ENCODE assay signal across 8 cellular contexts in genomic region chr6:41073203-41073967, GRCh38. TPM values are rescaled to one million over a fixed set of nuclear protein-coding genes. Genes with fewer than 3 reads are reported as not detected.
DNase-seq lines count a peak whose midpoint lies in the region; ATAC-seq lines count a peak whose summit lies in the region.

No MANE protein-coding gene starts in this region.

- H3K4me1 Mint-ChIP-seq in CD4-positive, alpha-beta memory T cell: peaks cover 39 to 68% (median 50%) of the 10 kb centered on the region in 4 donors

- H3K27ac Mint-ChIP-seq in CD4-positive, alpha-beta memory T cell: peak overlapping the region; percentile 90 to 99 (median 98)

- DNase-seq in CD4-positive, alpha-beta memory T cell: peak; percentile 78 to 85 (median 80)
- DNase-seq in HT-29 (ENCODE audit: low spot score): peak; percentile 88
- DNase-seq in NOMO-1 treated with dmso at 0.1 percent for 144 hours (lab: John Stamatoyannopoulos, UW; ENCODE audit: unreplicated experiment): peak; percentile 63
- peak; percentile 39 for DNase-seq in activated CD8-positive, alpha-beta memory T cell treated with anti-CD3 and anti-CD28 coated beads, Interleukin-2, amount 50 U/mL, for 24 hours (ENCODE audit: extremely low read depth)
- DNase-seq in midbrain (lab: John Stamatoyannopoulos, UW): peak; percentile 67
- peak; percentile 64 to 71 for DNase-seq in stimulated activated CD8-positive, alpha-beta memory T cell treated with anti-CD3 and anti-CD28 coated beads, Interleukin-15, amount 100 ng/mL, for 4 hours (ENCODE audit: low read depth in 2 of 2)

- peak overlapping the region; percentile 92 to 98 (median 96) for H3K4me3 Mint-ChIP-seq in CD4-positive, alpha-beta memory T cell

- H3K36me3 ChIP-seq in CD4-positive, alpha-beta memory T cell (ENCODE audit: insufficient read depth, low read length): peaks cover 10% of the 10 kb centered on the region
- H3K36me3 ChIP-seq in endocrine pancreas (ENCODE audit: control insufficient read depth, insufficient read depth, low read length): no peaks in the 10 kb centered on the region

- CTCF ChIA-PET in CD4-positive, alpha-beta memory T cell (lab: Charles Lee; ENCODE audit: partially characterized antibody): interaction anchor here (0.9 to 1.5 kb wide), 3 partner anchors 35 to 127 kb away, joined by 3 to 9 read pairs (median 3); partner anchors contain the start of gene TREML2

- no peaks in the 10 kb centered on the region for H3K27me3 Mint-ChIP-seq in CD4-positive, alpha-beta memory T cell

- POLR2A ChIA-PET in CD4-positive, alpha-beta memory T cell (lab: Charles Lee; ENCODE audit: partially characterized antibody): interaction anchor here (0.6 to 3.0 kb wide), 8 partner anchors 7 to 127 kb away, joined by 3 to 24 read pairs (median 5); partner anchors contain the start of genes TREML2 and UNC5CL

- peak overlapping the region; percentile 97 for H3K27ac ChIP-seq in CD4-positive, alpha-beta memory T cell (ENCODE audit: low read depth, low read length)

- intact Hi-C loops in CD4-positive, alpha-beta memory T cell (cut with micrococcal nuclease): loop anchor here (2.0 to 5.0 kb wide), 5 partner anchors 45 to 1959 kb away; partner anchors contain the start of genes SAYSD1 and TFEB

- ATAC-seq in GM19438 (IDR thresholded peaks at IDR 0.05; ENCODE audit: low read depth, unreplicated experiment): peak; percentile 24

- no peaks in the 10 kb centered on the region for H3K9me3 ChIP-seq in CD4-positive, alpha-beta memory T cell (ENCODE audit: control insufficient read depth in 1 of 2, low read length in 2 of 2)
- no peaks in the 10 kb centered on the region for H3K9me3 ChIP-seq in endocrine pancreas (ENCODE audit: control insufficient read depth, low read length)

- peak overlapping the region in 1 of 2 donors; percentile 94 for H3K4me3 ChIP-seq in CD4-positive, alpha-beta memory T cell (ENCODE audit: low read length in 2 of 2)
- peak overlapping the region; percentile 93 for H3K4me3 ChIP-seq in endocrine pancreas (ENCODE audit: control insufficient read depth, insufficient read depth, low read length)

- peaks cover 0 to 5% (median 0%) of the 10 kb centered on the region in 8 donors for H3K9me3 Mint-ChIP-seq in CD4-positive, alpha-beta memory T cell

- H3K4me1 ChIP-seq in CD4-positive, alpha-beta memory T cell (ENCODE audit: insufficient read depth, low read length): peaks cover 47% of the 10 kb centered on the region
- H3K4me1 ChIP-seq in endocrine pancreas (ENCODE audit: control insufficient read depth, insufficient read depth, low read length): no peaks in the 10 kb centered on the region

- no peaks in the 10 kb centered on the region for H3K27me3 ChIP-seq in CD4-positive, alpha-beta memory T cell (ENCODE audit: insufficient read depth, low read length)
- H3K27me3 ChIP-seq in endocrine pancreas (ENCODE audit: control insufficient read depth, insufficient read depth, low read length): no peaks in the 10 kb centered on the region

- peaks cover 0 to 39% of the 10 kb centered on the region in 2 donors for H3K36me3 Mint-ChIP-seq in CD4-positive, alpha-beta memory T cell

- peak overlapping the region; percentile 98 for H3K9ac ChIP-seq in endocrine pancreas (ENCODE audit: control insufficient read depth, insufficient read depth, low read length)

RNA-seq across cellular contexts. Expression of gene NFYA, which starts 0.6 kb away (rescaled TPM):
- total RNA-seq in CD4-positive, alpha-beta memory T cell: 10 to 100 TPM; 56.7 to 56.9 TPM
- 10 to 100 TPM; 10.7 to 27.7 TPM for polyA plus RNA-seq in CD4-positive, alpha-beta memory T cell
- total RNA-seq in HT-29 (2014; rRNA removed; shearing (Covaris generic)): 18.5 and 21.8 TPM in 2 replicates

RNA-seq across cellular contexts. Expression of gene OARD1, which starts 1.2 kb away (rescaled TPM):
- total RNA-seq in CD4-positive, alpha-beta memory T cell: 10 to 100 TPM; 51.7 to 56.4 TPM
- polyA plus RNA-seq in CD4-positive, alpha-beta memory T cell: 10 to 100 TPM; 41.0 to 56.7 TPM
- 14.5 and 20.2 TPM in 2 replicates for total RNA-seq in HT-29 (2014; rRNA removed; shearing (Covaris generic))

RNA-seq across cellular contexts. Expression of gene APOBEC2, which starts 20.4 kb away (rescaled TPM):
- total RNA-seq in CD4-positive, alpha-beta memory T cell: not detected
- polyA plus RNA-seq in CD4-positive, alpha-beta memory T cell: under 1 TPM; 0.44 to 0.91 TPM
- not detected in 2 replicates for total RNA-seq in HT-29 (2014; rRNA removed; shearing (Covaris generic))

RNA-seq across cellular contexts. Expression of gene TSPO2, which starts 31.1 kb away (rescaled TPM):
- not detected for total RNA-seq in CD4-positive, alpha-beta memory T cell
- not detected for polyA plus RNA-seq in CD4-positive, alpha-beta memory T cell
- total RNA-seq in HT-29 (2014; rRNA removed; shearing (Covaris generic)): not detected in 2 replicates

RNA-seq across cellular contexts. Expression of gene UNC5CL, which starts 34.4 kb away (rescaled TPM):
- 1 to 10 TPM; 6.2 to 6.4 TPM for total RNA-seq in CD4-positive, alpha-beta memory T cell
- under 1 TPM; 0.13 to 0.69 TPM for polyA plus RNA-seq in CD4-positive, alpha-beta memory T cell
- 1.1 and 4.2 TPM in 2 replicates for total RNA-seq in HT-29 (2014; rRNA removed; shearing (Covaris generic))
